In the genomic region with DNA sequence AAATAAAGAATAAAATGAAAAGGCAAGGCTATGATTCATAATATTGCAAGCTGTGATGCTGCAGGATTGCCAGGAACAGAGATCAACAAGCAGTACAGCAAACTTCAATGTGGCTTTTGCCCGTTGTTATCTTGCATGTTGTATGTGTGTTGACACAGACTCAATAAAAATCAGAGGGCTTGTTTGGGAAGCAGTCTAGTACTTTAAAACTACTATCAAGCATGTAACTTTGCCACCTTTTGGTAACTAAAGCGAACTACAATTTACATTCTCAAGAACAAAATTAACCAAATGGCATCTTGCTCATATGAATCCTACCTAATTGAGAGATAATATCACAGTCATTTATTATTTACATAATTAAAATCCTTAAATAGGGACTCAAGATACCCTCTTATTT, we compare ENCODE assay signal across 1 cellular context.
TF ChIP-seq lines count a peak whose summit lies in the region.

No MANE protein-coding gene starts in this region.

TF ChIP-seq in WTC11, 78 proteins besides CTCF, POLR2A, EP300 and RAD21 (continued from another document):
- TF ChIP-seq, protein P1, sequence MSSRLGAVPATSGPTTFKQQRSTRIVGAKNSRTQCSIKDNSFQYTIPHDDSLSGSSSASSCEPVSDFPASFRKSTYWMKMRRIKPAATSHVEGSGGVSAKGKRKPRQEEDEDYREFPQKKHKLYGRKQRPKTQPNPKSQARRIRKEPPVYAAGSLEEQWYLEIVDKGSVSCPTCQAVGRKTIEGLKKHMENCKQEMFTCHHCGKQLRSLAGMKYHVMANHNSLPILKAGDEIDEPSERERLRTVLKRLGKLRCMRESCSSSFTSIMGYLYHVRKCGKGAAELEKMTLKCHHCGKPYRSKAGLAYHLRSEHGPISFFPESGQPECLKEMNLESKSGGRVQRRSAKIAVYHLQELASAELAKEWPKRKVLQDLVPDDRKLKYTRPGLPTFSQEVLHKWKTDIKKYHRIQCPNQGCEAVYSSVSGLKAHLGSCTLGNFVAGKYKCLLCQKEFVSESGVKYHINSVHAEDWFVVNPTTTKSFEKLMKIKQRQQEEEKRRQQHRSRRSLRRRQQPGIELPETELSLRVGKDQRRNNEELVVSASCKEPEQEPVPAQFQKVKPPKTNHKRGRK (CRISPR knock-in tag; IDR thresholded peaks at IDR 0.05; ENCODE audit: borderline replicate concordance) = no peak
- TF ChIP-seq TEAD4 (CRISPR knock-in tag; IDR thresholded peaks at IDR 0.05) (no peak), SOX15 (CRISPR knock-in tag; IDR thresholded peaks at IDR 0.05) (no peak), CBFB (CRISPR knock-in tag; IDR thresholded peaks at IDR 0.05; ENCODE audit: low read depth) (no peak), GTF2I (CRISPR knock-in tag; conservative IDR thresholded peaks at IDR 0.05) (no peak)
